Comparison of ENCODE assay signal across 20 cellular contexts in the genomic region with DNA sequence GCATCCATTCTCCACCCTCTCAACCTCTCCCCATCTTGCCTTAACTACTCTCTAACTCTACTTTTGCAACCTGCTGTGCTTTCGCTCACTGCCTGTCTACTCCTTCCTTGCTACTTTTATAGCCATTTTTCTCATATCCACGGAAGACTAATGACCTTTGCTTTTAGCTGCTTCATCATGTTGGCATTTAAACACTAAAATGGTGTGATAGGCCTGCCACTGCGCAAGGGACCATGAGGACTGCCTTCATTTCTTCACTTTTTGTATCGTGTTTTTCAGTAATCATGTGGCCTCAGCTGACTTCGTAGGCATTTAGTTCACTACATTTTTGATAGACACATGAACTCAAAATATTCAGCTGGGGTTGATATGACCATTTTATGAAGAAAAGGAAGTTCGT.
DNase-seq lines count a peak whose midpoint lies in the region; ATAC-seq and TF ChIP-seq lines count a peak whose summit lies in the region.
"Had no signal": no experiment of that assay in that cellular context is flagged by ENCODE, and none has a peak within 500 bp of the region (broad histone marks: within the 10 kb centered on the region; RNA-seq: fewer than 3 reads in every experiment).

No MANE protein-coding gene starts in this region.

- CTCF ChIA-PET in Caco-2 (lab: Charles Lee) = no interaction called here

- H3K9me3 ChIP-seq in Caco-2 (no peaks in the 10 kb centered on the region), fibroblast of lung (ENCODE audit: control insufficient read depth, insufficient read depth, low read depth, low read length) (no peaks in the 10 kb centered on the region), neural progenitor cell (ENCODE audit: low read depth) (peaks cover 13% of the 10 kb centered on the region), smooth muscle cell (replicated peaks; ENCODE audit: low read depth) (no peaks in the 10 kb centered on the region), suprapubic skin (no peaks in the 10 kb centered on the region)
- H3K9me3 ChIP-seq: A549 had no signal

- TF ChIP-seq POLR2A in suprapubic skin (IDR thresholded peaks at IDR 0.05) = no peak

- H3K4me1 ChIP-seq in Caco-2 (peaks cover 31% of the 10 kb centered on the region), fibroblast of lung (ENCODE audit: control insufficient read depth, extremely low read depth, insufficient read depth, low read length) (no peaks in the 10 kb centered on the region), neural progenitor cell (peaks cover 18% of the 10 kb centered on the region), smooth muscle cell (ENCODE audit: low read depth) (peaks cover 13% of the 10 kb centered on the region), suprapubic skin (no peaks in the 10 kb centered on the region)
- H3K4me1 ChIP-seq: A549 had no signal

- H3K79me2 ChIP-seq in fibroblast of lung (ENCODE audit: control insufficient read depth, insufficient read depth, low read length) = no peaks in the 10 kb centered on the region
- H3K79me2 ChIP-seq in neural progenitor cell (ENCODE audit: low read depth) = no peaks in the 10 kb centered on the region
- no peaks in the 10 kb centered on the region for H3K79me2 ChIP-seq in smooth muscle cell (ENCODE audit: low read depth)

- POLR2A ChIA-PET in Caco-2 (lab: Charles Lee) = no interaction called here
- POLR2A ChIA-PET in naive thymus-derived CD8-positive, alpha-beta T cell (lab: Charles Lee) = no interaction called here

- H3K4me2 ChIP-seq in fibroblast of lung (ENCODE audit: extremely low read depth, insufficient read depth, low read length) = no peak overlapping the region
- no peak overlapping the region for H3K4me2 ChIP-seq in neural progenitor cell
- no peak overlapping the region for H3K4me2 ChIP-seq in smooth muscle cell
- H3K4me2 ChIP-seq: A549 had no signal

- H2AFZ ChIP-seq in fibroblast of lung (ENCODE audit: low read length) (peak overlapping the region; percentile 24), neural progenitor cell (replicated peaks) (no peak overlapping the region), smooth muscle cell (ENCODE audit: low read depth) (peak overlapping the region; percentile 76)
- H2AFZ ChIP-seq: GM23248 had no signal

- H4K20me1 ChIP-seq in fibroblast of lung (ENCODE audit: control insufficient read depth, extremely low read depth, insufficient read depth, low read length) = no peaks in the 10 kb centered on the region
- H4K20me1 ChIP-seq in neural progenitor cell (ENCODE audit: low read depth) = no peaks in the 10 kb centered on the region
- no peaks in the 10 kb centered on the region for H4K20me1 ChIP-seq in smooth muscle cell (ENCODE audit: low read depth)

- WGBS in smooth muscle cell (ENCODE audit: low lambda C conversion rate) = 87% methylated on average over 6 of the region's 6 CpGs
- 84% methylated on average over 6 of the region's 6 CpGs for WGBS in suprapubic skin

- H3K27ac Mint-ChIP-seq in Caco-2 (ENCODE audit: unreplicated experiment) = peak overlapping the region; percentile 7
- H3K27ac Mint-ChIP-seq in neural progenitor cell = peak overlapping the region; percentile 18
- H3K27ac Mint-ChIP-seq in naive thymus-derived CD8-positive, alpha-beta T cell = no peak overlapping the region
- H3K27ac Mint-ChIP-seq: CD4-positive, alpha-beta T cell; HFFc6 had no signal

- TF ChIP-seq CTCF in Caco-2 (IDR thresholded peaks at IDR 0.05; ENCODE audit: insufficient read depth in 1 of 2, low read depth in 1 of 2, low read length in 1 of 2, severe bottlenecking in 1 of 2, unreplicated experiment in 1 of 2) (no peak), fibroblast of lung (conservative IDR thresholded peaks at IDR 0.05 in 1 of 2, IDR thresholded peaks at IDR 0.05 in 1 of 2; ENCODE audit: low read depth in 1 of 2, low read length in 2 of 2) (no peak), neural progenitor cell (IDR thresholded peaks at IDR 0.05) (no peak), smooth muscle cell (IDR thresholded peaks at IDR 0.05; ENCODE audit: borderline replicate concordance, insufficient read depth, poor library complexity, severe bottlenecking) (no peak), dorsolateral prefrontal cortex (IDR thresholded peaks at IDR 0.05 in 54 of 56, conservative IDR thresholded peaks at IDR 0.05 in 2 of 56; ENCODE audit: low read depth in 1 of 56, partially characterized antibody in 56 of 56) (no peak), suprapubic skin (IDR thresholded peaks at IDR 0.05) (no peak)

- no peaks in the 10 kb centered on the region for H3K36me3 ChIP-seq in Caco-2 (ENCODE audit: control insufficient read depth, insufficient read depth, low read length)
- H3K36me3 ChIP-seq in fibroblast of lung (ENCODE audit: control insufficient read depth, insufficient read depth, low read length) = no peaks in the 10 kb centered on the region
- peaks cover 4% of the 10 kb centered on the region for H3K36me3 ChIP-seq in neural progenitor cell
- H3K36me3 ChIP-seq in smooth muscle cell (ENCODE audit: low read depth) = no peaks in the 10 kb centered on the region
- H3K36me3 ChIP-seq in suprapubic skin = no peaks in the 10 kb centered on the region

- no peak overlapping the region for H3K4me3 ChIP-seq in Caco-2 (ENCODE audit: low read depth, low read length)
- H3K4me3 ChIP-seq in fibroblast of lung (replicated peaks in 1 of 4; ENCODE audit: control extremely low read depth in 1 of 4, insufficient read depth in 1 of 4, low read depth in 3 of 4, low read length in 4 of 4) = no peak overlapping the region
- no peak overlapping the region for H3K4me3 ChIP-seq in neural progenitor cell
- H3K4me3 ChIP-seq in smooth muscle cell = no peak overlapping the region
- no peak overlapping the region for H3K4me3 ChIP-seq in dorsolateral prefrontal cortex
- H3K4me3 ChIP-seq in suprapubic skin = no peak overlapping the region
- H3K4me3 ChIP-seq: A549, GM23248 had no signal

- intact Hi-C loops in Caco-2 (cut with micrococcal nuclease; ENCODE audit: unreplicated experiment) = loop anchor here (5.0 kb wide), 1 partner anchor 79 kb away; no protein-coding TSS in a partner anchor
- intact Hi-C loops in dorsolateral prefrontal cortex (cut with DNase I) = no loop called here

- no peaks in the 10 kb centered on the region for H3K27me3 Mint-ChIP-seq in Caco-2 (ENCODE audit: insufficient read depth, unreplicated experiment)
- H3K27me3 Mint-ChIP-seq in neural progenitor cell (ENCODE audit: insufficient read depth, low read depth) = no peaks in the 10 kb centered on the region
- H3K27me3 Mint-ChIP-seq in naive thymus-derived CD8-positive, alpha-beta T cell = peaks cover 0 to 4% (median 3%) of the 10 kb centered on the region in 5 donors
- H3K27me3 Mint-ChIP-seq: CD4-positive, alpha-beta T cell had no signal

- DNase-seq in Caco-2 (no peak), fibroblast of lung (ENCODE audit: low read depth in 2 of 2) (no peak), neural progenitor cell (ENCODE audit: low spot score) (no peak), smooth muscle cell (lab: John Stamatoyannopoulos, UW; ENCODE audit: unreplicated experiment) (no peak), dorsolateral prefrontal cortex (no peak), suprapubic skin (ENCODE audit: low spot score in 2 of 2) (no peak)
- DNase-seq in naive thymus-derived CD8-positive, alpha-beta T cell = no peak
- DNase-seq: AML-193; CD4-positive, alpha-beta T cell; DMS153; DMS79; GDM1; GM23248; H7; HFFc6 had no signal

- no peaks in the 10 kb centered on the region for H3K27me3 ChIP-seq in Caco-2 (replicated peaks; ENCODE audit: control insufficient read depth, insufficient read depth, low read length)
- no peaks in the 10 kb centered on the region for H3K27me3 ChIP-seq in fibroblast of lung (ENCODE audit: control insufficient read depth, insufficient read depth, low read length)
- H3K27me3 ChIP-seq in neural progenitor cell = no peaks in the 10 kb centered on the region
- no peaks in the 10 kb centered on the region for H3K27me3 ChIP-seq in smooth muscle cell (ENCODE audit: low read depth)
- H3K27me3 ChIP-seq in dorsolateral prefrontal cortex = no peaks in the 10 kb centered on the region
- no peaks in the 10 kb centered on the region for H3K27me3 ChIP-seq in suprapubic skin

- H3K9me3 Mint-ChIP-seq in Caco-2 (ENCODE audit: unreplicated experiment) (peaks cover 20% of the 10 kb centered on the region), neural progenitor cell (peaks cover 19% of the 10 kb centered on the region)
- peaks cover 0 to 7% (median 0%) of the 10 kb centered on the region in 9 donors for H3K9me3 Mint-ChIP-seq in naive thymus-derived CD8-positive, alpha-beta T cell
- H3K9me3 Mint-ChIP-seq: CD4-positive, alpha-beta T cell; HFFc6 had no signal

- TF ChIP-seq EP300 in suprapubic skin (IDR thresholded peaks at IDR 0.05) = no peak

- H3K36me3 Mint-ChIP-seq in Caco-2 (ENCODE audit: insufficient read depth, unreplicated experiment) (peaks cover 7% of the 10 kb centered on the region), neural progenitor cell (no peaks in the 10 kb centered on the region)
- H3K36me3 Mint-ChIP-seq in naive thymus-derived CD8-positive, alpha-beta T cell = no peaks in the 10 kb centered on the region

- H3K9ac ChIP-seq in fibroblast of lung (ENCODE audit: insufficient read depth, low read length) (no peak overlapping the region), neural progenitor cell (no peak overlapping the region), smooth muscle cell (ENCODE audit: low read depth) (no peak overlapping the region)
- H3K9ac ChIP-seq: GM23248 had no signal

- H3K4me3 Mint-ChIP-seq in Caco-2 (ENCODE audit: unreplicated experiment) (no peak overlapping the region), neural progenitor cell (no peak overlapping the region)
- no peak overlapping the region for H3K4me3 Mint-ChIP-seq in naive thymus-derived CD8-positive, alpha-beta T cell
- H3K4me3 Mint-ChIP-seq: CD4-positive, alpha-beta T cell; HFFc6 had no signal

- H3F3A ChIP-seq in neural progenitor cell (ENCODE audit: low read depth) (no peaks in the 10 kb centered on the region), smooth muscle cell (ENCODE audit: low read depth) (no peaks in the 10 kb centered on the region)

- ATAC-seq in naive thymus-derived CD8-positive, alpha-beta T cell = no peak
- ATAC-seq: A549, HCT116 had no signal

- no peak overlapping the region for H3K27ac ChIP-seq in fibroblast of lung (ENCODE audit: insufficient read depth, low read length)
- no peak overlapping the region for H3K27ac ChIP-seq in neural progenitor cell
- peak overlapping the region; percentile 0 for H3K27ac ChIP-seq in smooth muscle cell (ENCODE audit: low read depth)
- no peak overlapping the region for H3K27ac ChIP-seq in dorsolateral prefrontal cortex
- no peak overlapping the region for H3K27ac ChIP-seq in suprapubic skin
- H3K27ac ChIP-seq: 22Rv1, A549, C4-2B, GM23248, HL-60 had no signal

- peaks cover 22% of the 10 kb centered on the region for H3K4me1 Mint-ChIP-seq in Caco-2 (ENCODE audit: low read depth, unreplicated experiment)
- H3K4me1 Mint-ChIP-seq in neural progenitor cell = peaks cover 32% of the 10 kb centered on the region
- H3K4me1 Mint-ChIP-seq in naive thymus-derived CD8-positive, alpha-beta T cell = no peaks in the 10 kb centered on the region

- BruUV-seq in Caco-2 (replicated peaks; lab: Mats Ljungman, UMichigan) = no TSS peak

Comparison
In these comparisons a context has a peak if more than half of its experiments do, and no peak if none do; other contexts are left out.
1. H3K27ac Mint-ChIP-seq: peak in Caco-2 (single experiment) and neural progenitor cell (single experiment); none in naive thymus-derived CD8-positive, alpha-beta T cell (0 of 10).